In the genomic region with DNA sequence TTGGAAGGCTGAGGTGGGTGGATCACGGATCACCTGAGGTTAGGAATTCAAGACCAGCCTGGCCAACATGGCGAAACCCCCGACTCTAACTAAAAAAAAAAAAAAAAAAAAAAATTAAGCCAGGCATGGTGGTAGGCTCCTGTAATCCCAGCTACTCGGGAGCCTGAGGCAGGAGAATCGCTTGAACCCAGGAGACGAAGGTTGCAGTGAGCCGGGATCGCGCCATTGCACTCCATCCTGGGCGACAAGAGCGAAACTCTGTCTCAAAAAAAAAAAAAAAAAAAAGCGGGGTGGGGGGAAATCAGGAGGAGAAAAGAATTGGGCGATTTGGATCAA, we compare ENCODE assay signal across 7 cellular contexts. TPM values are rescaled to one million over a fixed set of nuclear protein-coding genes. Genes with fewer than 3 reads are reported as not detected.
A peak's percentile ranks its signal among the peaks of the same experiment; 100 is the strongest.
DNase-seq lines count a peak whose midpoint lies in the region; ATAC-seq and TF ChIP-seq lines count a peak whose summit lies in the region.
"Not testable (repeated sequence)": the region's sequence is repeated elsewhere in the genome, so short reads cannot be mapped to it uniquely, and the experiment has no call there.

No MANE protein-coding gene starts in this region.

- peak overlapping the region; percentile 89 for H3K27ac ChIP-seq in HCT116 (ENCODE audit: low read depth, low read length)
- H3K27ac ChIP-seq in SK-N-SH (ENCODE audit: low read depth in 2 of 2, low read length in 1 of 2), result peak overlapping the region; percentile 83 to 98
- peak overlapping the region; percentile 86 for H3K27ac ChIP-seq in left ventricle myocardium inferior (replicated peaks)
- peak overlapping the region; percentile 93 for H3K27ac ChIP-seq in smooth muscle cell (ENCODE audit: low read depth)

- POLR2A ChIA-PET in HCT116 (lab: Charles Lee) (interaction anchor here (0.7 to 4.2 kb wide), 5 partner anchors 9 to 72 kb away, joined by 3 to 43 read pairs (median 4); partner anchors contain the start of gene OTUD7B), SK-N-SH (lab: Yijun Ruan, JAX) (interaction anchor here (0.9 to 3.4 kb wide), 5 partner anchors 11 to 214 kb away, joined by 3 to 30 read pairs (median 3); partner anchors contain the start of gene BOLA1)

- RAD21 ChIA-PET in HCT116 (lab: Charles Lee; ENCODE audit: low non-redundant PET in 1 of 2, low total read pairs in 2 of 2, uncharacterized antibody in 2 of 2, unreplicated experiment in 2 of 2), result not testable (repeated sequence)

- not testable (repeated sequence) for H3K36me3 Mint-ChIP-seq in activated naive CD8-positive, alpha-beta T cell treated with anti-CD3 and anti-CD28 coated beads for 36 hours; effector memory CD8-positive, alpha-beta T cell (ENCODE audit: insufficient read depth)

- peak overlapping the region; percentile 68 for H3K27ac Mint-ChIP-seq in activated naive CD8-positive, alpha-beta T cell treated with anti-CD3 and anti-CD28 coated beads for 36 hours
- H3K27ac Mint-ChIP-seq in effector memory CD8-positive, alpha-beta T cell, result peak overlapping the region; percentile 56 to 69

- peaks cover 33% of the 10 kb centered on the region for H3K4me1 Mint-ChIP-seq in activated naive CD8-positive, alpha-beta T cell treated with anti-CD3 and anti-CD28 coated beads for 36 hours
- H3K4me1 Mint-ChIP-seq in effector memory CD8-positive, alpha-beta T cell (ENCODE audit: low read depth in 2 of 2), result peaks cover 13 to 16% of the 10 kb centered on the region in 2 donors

- H2AFZ ChIP-seq in HCT116 (ENCODE audit: low read depth, low read length, poor library complexity, severe bottlenecking); smooth muscle cell (ENCODE audit: low read depth): not testable (repeated sequence)
- peak overlapping the region; percentile 74 for H2AFZ ChIP-seq in SK-N-SH (ENCODE audit: low read depth)

- peak overlapping the region; percentile 90 for H3K4me2 ChIP-seq in HCT116 (ENCODE audit: low read length)
- peak overlapping the region; percentile 66 for H3K4me2 ChIP-seq in SK-N-SH
- peak overlapping the region; percentile 88 for H3K4me2 ChIP-seq in smooth muscle cell

- H3K27me3 ChIP-seq in HCT116 (ENCODE audit: insufficient read depth, low read length); SK-N-SH (ENCODE audit: insufficient read depth); left ventricle myocardium inferior (ENCODE audit: low read depth); mucosa of stomach (ENCODE audit: control insufficient read depth, insufficient read depth, low read length); smooth muscle cell (ENCODE audit: low read depth): not testable (repeated sequence)

- DNase-seq in HCT116 (ENCODE audit: low read depth, low spot score); SK-N-SH; activated naive CD8-positive, alpha-beta T cell treated with anti-CD3 and anti-CD28 coated beads for 36 hours; effector memory CD8-positive, alpha-beta T cell; left ventricle myocardium inferior; smooth muscle cell (lab: John Stamatoyannopoulos, UW; ENCODE audit: unreplicated experiment): not testable (repeated sequence)

- not testable (repeated sequence) for H4K20me1 ChIP-seq in HCT116 (ENCODE audit: insufficient read depth); SK-N-SH (ENCODE audit: insufficient read depth); smooth muscle cell (ENCODE audit: low read depth)

- H3K4me1 ChIP-seq in HCT116 (ENCODE audit: control insufficient read depth in 1 of 2, insufficient read depth in 2 of 2, low read length in 2 of 2), result peaks cover 39 to 66% of the 10 kb centered on the region in 2 experiments
- H3K4me1 ChIP-seq in SK-N-SH (ENCODE audit: control insufficient read depth in 1 of 2, insufficient read depth in 2 of 2, low read depth in 1 of 2, low read length in 1 of 2), result peaks cover 22 to 29% of the 10 kb centered on the region in 2 experiments
- peaks cover 61% of the 10 kb centered on the region for H3K4me1 ChIP-seq in left ventricle myocardium inferior
- H3K4me1 ChIP-seq in mucosa of stomach (ENCODE audit: control insufficient read depth, insufficient read depth, low read length), result peaks cover 61% of the 10 kb centered on the region
- H3K4me1 ChIP-seq in smooth muscle cell (ENCODE audit: low read depth), result peaks cover 13% of the 10 kb centered on the region

- H3K9me2 ChIP-seq in HCT116 (ENCODE audit: insufficient read depth); SK-N-SH: not testable (repeated sequence)

- peaks cover 47% of the 10 kb centered on the region for H3F3A ChIP-seq in SK-N-SH (replicated peaks; ENCODE audit: insufficient read depth)
- H3F3A ChIP-seq in smooth muscle cell (ENCODE audit: low read depth), result peaks cover 30% of the 10 kb centered on the region

- H3K36me3 ChIP-seq in HCT116 (ENCODE audit: control insufficient read depth in 1 of 2, insufficient read depth in 2 of 2, low read length in 2 of 2); SK-N-SH (replicated peaks in 1 of 2; ENCODE audit: control insufficient read depth in 1 of 2, insufficient read depth in 2 of 2, low read length in 1 of 2); left ventricle myocardium inferior; mucosa of stomach (ENCODE audit: control insufficient read depth, insufficient read depth, low read length); smooth muscle cell (ENCODE audit: low read depth): not testable (repeated sequence)

- H3K27me3 Mint-ChIP-seq in activated naive CD8-positive, alpha-beta T cell treated with anti-CD3 and anti-CD28 coated beads for 36 hours; effector memory CD8-positive, alpha-beta T cell: not testable (repeated sequence)

- H3K9me3 Mint-ChIP-seq in activated naive CD8-positive, alpha-beta T cell treated with anti-CD3 and anti-CD28 coated beads for 36 hours; effector memory CD8-positive, alpha-beta T cell: not testable (repeated sequence)

- not testable (repeated sequence) for H3K4me3 Mint-ChIP-seq in activated naive CD8-positive, alpha-beta T cell treated with anti-CD3 and anti-CD28 coated beads for 36 hours
- H3K4me3 Mint-ChIP-seq in effector memory CD8-positive, alpha-beta T cell, result peak overlapping the region in 1 of 2 donors; percentile 19

- TF ChIP-seq POLR2A in HCT116 (IDR thresholded peaks at IDR 0.05; ENCODE audit: borderline replicate concordance, extremely low read depth, insufficient read depth, insufficient read length), result not testable (repeated sequence)

- BruUV-seq in HCT116 (replicated peaks; lab: Mats Ljungman, UMichigan), result TSS peak; percentile 46

- H3K9me3 ChIP-seq in HCT116 (ENCODE audit: control insufficient read depth in 1 of 2, insufficient read depth in 1 of 2, low read depth in 1 of 2, low read length in 2 of 2); SK-N-SH; left ventricle myocardium inferior (replicated peaks); mucosa of stomach (ENCODE audit: control insufficient read depth, low read length); smooth muscle cell (replicated peaks; ENCODE audit: low read depth): not testable (repeated sequence)

- WGBS in SK-N-SH (ENCODE audit: low lambda C conversion rate), result 9% methylated on average over 13 of the region's 13 CpGs
- WGBS in smooth muscle cell (ENCODE audit: low lambda C conversion rate), result 22% methylated on average over 13 of the region's 13 CpGs

- not testable (repeated sequence) for TF ChIP-seq CTCF in HCT116 (IDR thresholded peaks at IDR 0.05 in 2 of 3, conservative IDR thresholded peaks at IDR 0.05 in 1 of 3; ENCODE audit: borderline replicate concordance in 1 of 3, insufficient read depth in 1 of 3, low read depth in 2 of 3, low read length in 2 of 3); SK-N-SH (IDR thresholded peaks at IDR 0.05); left ventricle myocardium inferior (IDR thresholded peaks at IDR 0.05; ENCODE audit: borderline replicate concordance); smooth muscle cell (IDR thresholded peaks at IDR 0.05; ENCODE audit: borderline replicate concordance, insufficient read depth, poor library complexity, severe bottlenecking)

- peak overlapping the region; percentile 45 to 64 for H3K4me3 ChIP-seq in HCT116 (replicated peaks in 1 of 2; ENCODE audit: low read depth in 1 of 2, low read length in 2 of 2)
- peak overlapping the region; percentile 38 to 39 for H3K4me3 ChIP-seq in SK-N-SH (ENCODE audit: low read depth in 2 of 2, low read length in 1 of 2)
- H3K4me3 ChIP-seq in left ventricle myocardium inferior, result peak overlapping the region; percentile 50
- not testable (repeated sequence) for H3K4me3 ChIP-seq in mucosa of stomach (ENCODE audit: low read length)
- peak overlapping the region; percentile 40 for H3K4me3 ChIP-seq in smooth muscle cell

- CTCF ChIA-PET in HCT116 (lab: Charles Lee), result interaction anchor here (0.9 to 1.2 kb wide), 2 partner anchors 112 to 227 kb away, joined by 4 read pairs; no protein-coding TSS in a partner anchor
- CTCF ChIA-PET in SK-N-SH (lab: Yijun Ruan, JAX), result interaction anchor here (0.7 to 2.9 kb wide), 2 partner anchors 51 to 230 kb away, joined by 4 to 10 read pairs; a partner anchor contains a TSS

- TF ChIP-seq RAD21 in HCT116 (IDR thresholded peaks at IDR 0.05; ENCODE audit: low read depth); SK-N-SH (IDR thresholded peaks at IDR 0.05; ENCODE audit: low read length): not testable (repeated sequence)

- not testable (repeated sequence) for ATAC-seq in HCT116; effector memory CD8-positive, alpha-beta T cell (replicated peaks)

- H3K79me2 ChIP-seq in HCT116 (ENCODE audit: insufficient read depth, low read length); SK-N-SH (ENCODE audit: insufficient read depth); smooth muscle cell (ENCODE audit: low read depth): not testable (repeated sequence)

- intact Hi-C loops in HCT116 (cut with micrococcal nuclease), result loop anchor here (5.0 kb wide), 1 partner anchor 74 kb away; the partner anchor contains the start of gene OTUD7B
- intact Hi-C loops in left ventricle myocardium inferior (cut with micrococcal nuclease), result not testable (repeated sequence)

- peak overlapping the region; percentile 67 for H3K9ac ChIP-seq in HCT116 (ENCODE audit: low read length)
- H3K9ac ChIP-seq in SK-N-SH, result peak overlapping the region; percentile 39; the same call in 1 of the 2 replicates
- H3K9ac ChIP-seq in mucosa of stomach (ENCODE audit: low read length), result peak overlapping the region; percentile 62
- H3K9ac ChIP-seq in smooth muscle cell (ENCODE audit: low read depth), result not testable (repeated sequence)

- not testable (repeated sequence) for TF ChIP-seq EP300 in SK-N-SH (IDR thresholded peaks at IDR 0.05; ENCODE audit: borderline replicate concordance in 1 of 2, low read depth in 1 of 2, low read length in 1 of 2)

RNA-seq across cellular contexts. Expression of gene MTMR11, which starts 2.0 kb away (rescaled TPM):
- total RNA-seq in HCT116 (2021; ENCODE audit: unreplicated experiment) (10.5 TPM), left ventricle myocardium inferior (4.9 TPM), smooth muscle cell (19.4 and 23.5 TPM in 2 replicates)
- polyA plus RNA-seq in HCT116 (2012), result 11.6 and 12.3 TPM in 2 replicates
- polyA plus RNA-seq in SK-N-SH (2012; rRNA removed) (9.4 and 12.4 TPM in 2 replicates), smooth muscle cell (17.2 and 18.2 TPM in 2 replicates)
- 3.8 and 5.1 TPM in 2 replicates for polyA plus RNA-seq in SK-N-SH (2012; cell fraction: cytosol; rRNA removed)
- 43.1 and 63.4 TPM in 2 replicates for polyA plus RNA-seq in SK-N-SH (2012; cell fraction: nucleus; rRNA removed)
- total RNA-seq in activated naive CD8-positive, alpha-beta T cell treated with anti-CD3 and anti-CD28 coated beads for 36 hours, result 1 to 10 TPM in 1 of 2 experiments, under 1 TPM in 1; 0.94 to 1.8 TPM

RNA-seq across cellular contexts. Expression of gene SF3B4, which starts 11.0 kb away (rescaled TPM):
- total RNA-seq in HCT116 (2021; ENCODE audit: unreplicated experiment), result 88.5 TPM
- polyA plus RNA-seq in HCT116 (2012), result 57.4 and 62.4 TPM in 2 replicates
- 42.4 and 54.3 TPM in 2 replicates for polyA plus RNA-seq in SK-N-SH (2012; rRNA removed)
- 42.6 and 50.4 TPM in 2 replicates for polyA plus RNA-seq in SK-N-SH (2012; cell fraction: cytosol; rRNA removed)
- 28.0 and 48.4 TPM in 2 replicates for polyA plus RNA-seq in SK-N-SH (2012; cell fraction: nucleus; rRNA removed)
- total RNA-seq in activated naive CD8-positive, alpha-beta T cell treated with anti-CD3 and anti-CD28 coated beads for 36 hours, result 100 to 1,000 TPM; 111 to 112 TPM
- 25.3 TPM for total RNA-seq in left ventricle myocardium inferior
- 27.3 and 32.8 TPM in 2 replicates for total RNA-seq in smooth muscle cell
- 72.9 and 75.3 TPM in 2 replicates for polyA plus RNA-seq in smooth muscle cell

RNA-seq across cellular contexts. Expression of gene SV2A, which starts 21.0 kb away (rescaled TPM):
- 0.15 TPM for total RNA-seq in HCT116 (2021; ENCODE audit: unreplicated experiment)
- 0.05 TPM in 1 of 2 replicates, not detected in the other for polyA plus RNA-seq in HCT116 (2012)
- 22.7 and 27.6 TPM in 2 replicates for polyA plus RNA-seq in SK-N-SH (2012; rRNA removed)
- polyA plus RNA-seq in SK-N-SH (2012; cell fraction: cytosol; rRNA removed), result 13.9 and 19.5 TPM in 2 replicates
- 30.3 and 31.6 TPM in 2 replicates for polyA plus RNA-seq in SK-N-SH (2012; cell fraction: nucleus; rRNA removed)
- total RNA-seq in activated naive CD8-positive, alpha-beta T cell treated with anti-CD3 and anti-CD28 coated beads for 36 hours, result 10 to 100 TPM; 12.5 to 12.8 TPM
- 0.44 TPM for total RNA-seq in left ventricle myocardium inferior
- total RNA-seq in smooth muscle cell, result 9.8 and 14.6 TPM in 2 replicates
- polyA plus RNA-seq in smooth muscle cell, result 10.5 and 14.0 TPM in 2 replicates

RNA-seq across cellular contexts. Expression of gene BOLA1, which starts 39.3 kb away (rescaled TPM):
- total RNA-seq in HCT116 (2021; ENCODE audit: unreplicated experiment) (20.4 TPM), left ventricle myocardium inferior (19.4 TPM), smooth muscle cell (14.3 and 21.3 TPM in 2 replicates)
- polyA plus RNA-seq in HCT116 (2012), result 21.2 and 22.9 TPM in 2 replicates
- polyA plus RNA-seq in SK-N-SH (2012; rRNA removed) (19.9 and 24.6 TPM in 2 replicates), smooth muscle cell (25.7 and 27.4 TPM in 2 replicates)
- polyA plus RNA-seq in SK-N-SH (2012; cell fraction: cytosol; rRNA removed), result 15.0 and 19.3 TPM in 2 replicates
- polyA plus RNA-seq in SK-N-SH (2012; cell fraction: nucleus; rRNA removed), result 25.0 and 36.1 TPM in 2 replicates
- 10 to 100 TPM; 20.6 to 22.6 TPM for total RNA-seq in activated naive CD8-positive, alpha-beta T cell treated with anti-CD3 and anti-CD28 coated beads for 36 hours
